Comparison of ENCODE assay signal across 27 cellular contexts in genomic region chr9:81542490-81542889, GRCh38.
"Had no signal": no experiment of that assay in that cellular context is flagged by ENCODE, and none has a peak within 500 bp of the region (broad histone marks: within the 10 kb centered on the region; RNA-seq: fewer than 3 reads in every experiment).

No MANE protein-coding gene starts in this region.

- H3K4me2 ChIP-seq: neural progenitor cell had no signal

- H3K4me3 ChIP-seq: left ventricle myocardium inferior, lung, neural progenitor cell, ovary, right atrium auricular region, right lobe of liver, skin epidermis, spleen, suprapubic skin, thoracic aorta, tibial artery, upper lobe of right lung had no signal

- FAIRE-seq: urothelium cell line had no signal

- H3K9me3 Mint-ChIP-seq: mesothelial cell of epicardium; natural killer cell; nephron progenitor cell; stimulated activated effector memory CD8-positive, alpha-beta T cell treated with anti-CD3 and anti-CD28 coated beads, Interleukin-12 subunit alpha, Interleukin-12 subunit beta, amount 100 ng/mL, for 72 hours had no signal

- DNase-seq: islet precursor cell; left ventricle myocardium inferior; mesendoderm; naive B cell; natural killer cell; nephron progenitor cell; occipital lobe; ovary; right lobe of liver; spleen; stimulated activated CD4-positive, alpha-beta T cell treated with anti-CD3 and anti-CD28 coated beads, Interleukin-4, amount 100 ng/mL, for 24 hours; stimulated activated naive CD4-positive, alpha-beta T cell; tibial artery; trophoblast cell; upper lobe of right lung had no signal

- H3K27me3 ChIP-seq: neutrophil, ovary, right atrium auricular region, right lobe of liver, spleen, suprapubic skin, tibial artery, upper lobe of right lung had no signal

- H3K4me1 ChIP-seq: right atrium auricular region, spleen, suprapubic skin, upper lobe of right lung had no signal

- H3K27me3 Mint-ChIP-seq: stimulated activated naive CD8-positive, alpha-beta T cell treated with anti-CD3 and anti-CD28 coated beads, Interleukin-15, Interleukin-2, amounts not matched to agents 100 ng/mL and 50 ng/mL, for 24 hours had no signal

- H3K4me3 Mint-ChIP-seq: mesothelial cell of epicardium; naive B cell; natural killer cell; nephron progenitor cell; neural progenitor cell; stimulated activated effector memory CD8-positive, alpha-beta T cell treated with anti-CD3 and anti-CD28 coated beads, Interleukin-12 subunit alpha, Interleukin-12 subunit beta, amount 100 ng/mL, for 72 hours; stimulated activated naive CD8-positive, alpha-beta T cell treated with anti-CD3 and anti-CD28 coated beads, Interleukin-15, Interleukin-2, amounts not matched to agents 100 ng/mL and 50 ng/mL, for 24 hours had no signal

- H3K4me1 Mint-ChIP-seq: naive B cell; stimulated activated effector memory CD8-positive, alpha-beta T cell treated with anti-CD3 and anti-CD28 coated beads, Interleukin-12 subunit alpha, Interleukin-12 subunit beta, amount 100 ng/mL, for 72 hours had no signal

- H3K36me3 Mint-ChIP-seq: mesothelial cell of epicardium; naive B cell; natural killer cell; stimulated activated effector memory CD8-positive, alpha-beta T cell treated with anti-CD3 and anti-CD28 coated beads, Interleukin-12 subunit alpha, Interleukin-12 subunit beta, amount 100 ng/mL, for 72 hours had no signal

- H3K36me3 ChIP-seq: left ventricle myocardium inferior, neural progenitor cell, neutrophil, ovary, right atrium auricular region, right lobe of liver, spleen, suprapubic skin, thoracic aorta, tibial artery, upper lobe of right lung had no signal

- H3K27ac ChIP-seq: left ventricle myocardium inferior, neural progenitor cell, neutrophil, ovary, right atrium auricular region, right lobe of liver, skin epidermis, spleen, suprapubic skin, thoracic aorta, tibial artery, upper lobe of right lung had no signal

- H3K9me3 ChIP-seq: left ventricle myocardium inferior, neutrophil, ovary, right atrium auricular region, right lobe of liver, spleen, suprapubic skin, thoracic aorta, tibial artery, upper lobe of right lung had no signal

- H3K27ac Mint-ChIP-seq: mesothelial cell of epicardium; naive B cell; natural killer cell; nephron progenitor cell; neural progenitor cell; progenitor cell of endocrine pancreas; stimulated activated effector memory CD8-positive, alpha-beta T cell treated with anti-CD3 and anti-CD28 coated beads, Interleukin-12 subunit alpha, Interleukin-12 subunit beta, amount 100 ng/mL, for 72 hours; stimulated activated naive CD8-positive, alpha-beta T cell treated with anti-CD3 and anti-CD28 coated beads, Interleukin-15, Interleukin-2, amounts not matched to agents 100 ng/mL and 50 ng/mL, for 24 hours had no signal

- ATAC-seq: natural killer cell; right lobe of liver; stimulated activated effector memory CD8-positive, alpha-beta T cell treated with anti-CD3 and anti-CD28 coated beads, Interleukin-12 subunit alpha, Interleukin-12 subunit beta, amount 100 ng/mL, for 72 hours; upper lobe of right lung had no signal
